Comparison of ENCODE assay signal across 1 cellular context in genomic region chr20:3173582-3174441, GRCh38.
TF ChIP-seq lines count a peak whose summit lies in the region.

No MANE protein-coding gene starts in this region.

TF ChIP-seq in K562, 482 proteins besides CTCF, POLR2A, EP300 and RAD21 (continues in another document):
- TF ChIP-seq ZNF785 (CRISPR knock-in tag; IDR thresholded peaks at IDR 0.05) = no peak
- TF ChIP-seq MTA3 (IDR thresholded peaks at IDR 0.05; ENCODE audit: borderline replicate concordance) = no peak
- no peak; the same call in 1 of the 2 replicates for TF ChIP-seq AFF4 (CRISPR knock-in tag; IDR thresholded peaks at IDR 0.05)
- no peak for TF ChIP-seq ZNF589 (CRISPR knock-in tag; IDR thresholded peaks at IDR 0.05; ENCODE audit: low read depth)
- TF ChIP-seq MGA (IDR thresholded peaks at IDR 0.05) = no peak; the same call in none of the 2 replicates
- TF ChIP-seq NCOA4 (IDR thresholded peaks at IDR 0.05; ENCODE audit: partially characterized antibody) = no peak
- TF ChIP-seq SAP30 (IDR thresholded peaks at IDR 0.05; ENCODE audit: borderline replicate concordance, insufficient read depth, low read depth, low read length, poor library complexity, severe bottlenecking) = peak; percentile 21
- TF ChIP-seq ZNF212 (CRISPR knock-in tag; IDR thresholded peaks at IDR 0.05) = no peak
- TF ChIP-seq MCM3 (IDR thresholded peaks at IDR 0.05) = no peak
- TF ChIP-seq ZNF766 (CRISPR knock-in tag; conservative IDR thresholded peaks at IDR 0.05) = no peak
- TF ChIP-seq SP2 (IDR thresholded peaks at IDR 0.05; ENCODE audit: extremely low read depth, low read depth, low read length, poor library complexity, severe bottlenecking) = no peak
- peak; percentile 69; the same call in 1 of the 2 replicates for TF ChIP-seq KAT7 (CRISPR knock-in tag; IDR thresholded peaks at IDR 0.05; ENCODE audit: borderline replicate concordance)
- no peak for TF ChIP-seq RAD51 (IDR thresholded peaks at IDR 0.05; ENCODE audit: borderline replicate concordance, low read depth)
- peak; percentile 98 for TF ChIP-seq NCOA6 (IDR thresholded peaks at IDR 0.05)
- TF ChIP-seq ESRRA (IDR thresholded peaks at IDR 0.05; ENCODE audit: borderline replicate concordance, low read depth) = no peak
- no peak for TF ChIP-seq RHOXF2B (CRISPR knock-in tag; conservative IDR thresholded peaks at IDR 0.05)
- no peak for TF ChIP-seq TCF7L2 (IDR thresholded peaks at IDR 0.05; ENCODE audit: low read depth, low read length)
- TF ChIP-seq EGR1 (conservative IDR thresholded peaks at IDR 0.05) = peak; percentile 42
- TF ChIP-seq TAF9B (IDR thresholded peaks at IDR 0.05; ENCODE audit: partially characterized antibody) = no peak
- no peak for TF ChIP-seq JUND (IDR thresholded peaks at IDR 0.05; ENCODE audit: borderline replicate concordance, low read depth, low read length)
- TF ChIP-seq JUND (tag; IDR thresholded peaks at IDR 0.05; ENCODE audit: borderline replicate concordance, low read depth, low read length) = no peak
- 0 out of 2 replicates have a peak, but pooled peaks have one; percentile 21 for TF ChIP-seq ZNF431 (CRISPR knock-in tag; IDR thresholded peaks at IDR 0.05)
- TF ChIP-seq ILK (tag; IDR thresholded peaks at IDR 0.05; ENCODE audit: borderline replicate concordance, low read depth) = no peak
- TF ChIP-seq FOXK2 (conservative IDR thresholded peaks at IDR 0.05 in 1 of 2, IDR thresholded peaks at IDR 0.05 in 1 of 2; ENCODE audit: low read depth in 2 of 2) = no peak
- TF ChIP-seq KDM4B (IDR thresholded peaks at IDR 0.05; ENCODE audit: borderline replicate concordance in 2 of 2, low read depth in 1 of 2) = no peak
- TF ChIP-seq, protein P1, sequence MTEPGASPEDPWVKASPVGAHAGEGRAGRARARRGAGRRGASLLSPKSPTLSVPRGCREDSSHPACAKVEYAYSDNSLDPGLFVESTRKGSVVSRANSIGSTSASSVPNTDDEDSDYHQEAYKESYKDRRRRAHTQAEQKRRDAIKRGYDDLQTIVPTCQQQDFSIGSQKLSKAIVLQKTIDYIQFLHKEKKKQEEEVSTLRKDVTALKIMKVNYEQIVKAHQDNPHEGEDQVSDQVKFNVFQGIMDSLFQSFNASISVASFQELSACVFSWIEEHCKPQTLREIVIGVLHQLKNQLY (CRISPR knock-in tag; conservative IDR thresholded peaks at IDR 0.05) = no peak
- no peak for TF ChIP-seq MCM7 (IDR thresholded peaks at IDR 0.05)
- TF ChIP-seq, protein P2, sequence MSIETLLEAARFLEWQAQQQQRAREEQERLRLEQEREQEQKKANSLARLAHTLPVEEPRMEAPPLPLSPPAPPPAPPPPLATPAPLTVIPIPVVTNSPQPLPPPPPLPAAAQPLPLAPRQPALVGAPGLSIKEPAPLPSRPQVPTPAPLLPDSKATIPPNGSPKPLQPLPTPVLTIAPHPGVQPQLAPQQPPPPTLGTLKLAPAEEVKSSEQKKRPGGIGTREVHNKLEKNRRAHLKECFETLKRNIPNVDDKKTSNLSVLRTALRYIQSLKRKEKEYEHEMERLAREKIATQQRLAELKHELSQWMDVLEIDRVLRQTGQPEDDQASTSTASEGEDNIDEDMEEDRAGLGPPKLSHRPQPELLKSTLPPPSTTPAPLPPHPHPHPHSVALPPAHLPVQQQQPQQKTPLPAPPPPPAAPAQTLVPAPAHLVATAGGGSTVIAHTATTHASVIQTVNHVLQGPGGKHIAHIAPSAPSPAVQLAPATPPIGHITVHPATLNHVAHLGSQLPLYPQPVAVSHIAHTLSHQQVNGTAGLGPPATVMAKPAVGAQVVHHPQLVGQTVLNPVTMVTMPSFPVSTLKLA (conservative IDR thresholded peaks at IDR 0.05) = peak in 1 of 2 experiments; percentile 35; a peak in 1 of 4 replicates
- TF ChIP-seq, protein P3, sequence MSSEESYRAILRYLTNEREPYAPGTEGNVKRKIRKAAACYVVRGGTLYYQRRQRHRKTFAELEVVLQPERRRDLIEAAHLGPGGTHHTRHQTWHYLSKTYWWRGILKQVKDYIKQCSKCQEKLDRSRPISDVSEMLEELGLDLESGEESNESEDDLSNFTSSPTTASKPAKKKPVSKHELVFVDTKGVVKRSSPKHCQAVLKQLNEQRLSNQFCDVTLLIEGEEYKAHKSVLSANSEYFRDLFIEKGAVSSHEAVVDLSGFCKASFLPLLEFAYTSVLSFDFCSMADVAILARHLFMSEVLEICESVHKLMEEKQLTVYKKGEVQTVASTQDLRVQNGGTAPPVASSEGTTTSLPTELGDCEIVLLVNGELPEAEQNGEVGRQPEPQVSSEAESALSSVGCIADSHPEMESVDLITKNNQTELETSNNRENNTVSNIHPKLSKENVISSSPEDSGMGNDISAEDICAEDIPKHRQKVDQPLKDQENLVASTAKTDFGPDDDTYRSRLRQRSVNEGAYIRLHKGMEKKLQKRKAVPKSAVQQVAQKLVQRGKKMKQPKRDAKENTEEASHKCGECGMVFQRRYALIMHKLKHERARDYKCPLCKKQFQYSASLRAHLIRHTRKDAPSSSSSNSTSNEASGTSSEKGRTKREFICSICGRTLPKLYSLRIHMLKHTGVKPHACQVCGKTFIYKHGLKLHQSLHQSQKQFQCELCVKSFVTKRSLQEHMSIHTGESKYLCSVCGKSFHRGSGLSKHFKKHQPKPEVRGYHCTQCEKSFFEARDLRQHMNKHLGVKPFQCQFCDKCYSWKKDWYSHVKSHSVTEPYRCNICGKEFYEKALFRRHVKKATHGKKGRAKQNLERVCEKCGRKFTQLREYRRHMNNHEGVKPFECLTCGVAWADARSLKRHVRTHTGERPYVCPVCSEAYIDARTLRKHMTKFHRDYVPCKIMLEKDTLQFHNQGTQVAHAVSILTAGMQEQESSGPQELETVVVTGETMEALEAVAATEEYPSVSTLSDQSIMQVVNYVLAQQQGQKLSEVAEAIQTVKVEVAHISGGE (CRISPR knock-in tag; IDR thresholded peaks at IDR 0.05) = peak in 1 of 3 experiments; percentile 21; a peak in 1 of 6 replicates
- TF ChIP-seq GTF2E2 (tag; IDR thresholded peaks at IDR 0.05) = no peak
- TF ChIP-seq, protein P4, sequence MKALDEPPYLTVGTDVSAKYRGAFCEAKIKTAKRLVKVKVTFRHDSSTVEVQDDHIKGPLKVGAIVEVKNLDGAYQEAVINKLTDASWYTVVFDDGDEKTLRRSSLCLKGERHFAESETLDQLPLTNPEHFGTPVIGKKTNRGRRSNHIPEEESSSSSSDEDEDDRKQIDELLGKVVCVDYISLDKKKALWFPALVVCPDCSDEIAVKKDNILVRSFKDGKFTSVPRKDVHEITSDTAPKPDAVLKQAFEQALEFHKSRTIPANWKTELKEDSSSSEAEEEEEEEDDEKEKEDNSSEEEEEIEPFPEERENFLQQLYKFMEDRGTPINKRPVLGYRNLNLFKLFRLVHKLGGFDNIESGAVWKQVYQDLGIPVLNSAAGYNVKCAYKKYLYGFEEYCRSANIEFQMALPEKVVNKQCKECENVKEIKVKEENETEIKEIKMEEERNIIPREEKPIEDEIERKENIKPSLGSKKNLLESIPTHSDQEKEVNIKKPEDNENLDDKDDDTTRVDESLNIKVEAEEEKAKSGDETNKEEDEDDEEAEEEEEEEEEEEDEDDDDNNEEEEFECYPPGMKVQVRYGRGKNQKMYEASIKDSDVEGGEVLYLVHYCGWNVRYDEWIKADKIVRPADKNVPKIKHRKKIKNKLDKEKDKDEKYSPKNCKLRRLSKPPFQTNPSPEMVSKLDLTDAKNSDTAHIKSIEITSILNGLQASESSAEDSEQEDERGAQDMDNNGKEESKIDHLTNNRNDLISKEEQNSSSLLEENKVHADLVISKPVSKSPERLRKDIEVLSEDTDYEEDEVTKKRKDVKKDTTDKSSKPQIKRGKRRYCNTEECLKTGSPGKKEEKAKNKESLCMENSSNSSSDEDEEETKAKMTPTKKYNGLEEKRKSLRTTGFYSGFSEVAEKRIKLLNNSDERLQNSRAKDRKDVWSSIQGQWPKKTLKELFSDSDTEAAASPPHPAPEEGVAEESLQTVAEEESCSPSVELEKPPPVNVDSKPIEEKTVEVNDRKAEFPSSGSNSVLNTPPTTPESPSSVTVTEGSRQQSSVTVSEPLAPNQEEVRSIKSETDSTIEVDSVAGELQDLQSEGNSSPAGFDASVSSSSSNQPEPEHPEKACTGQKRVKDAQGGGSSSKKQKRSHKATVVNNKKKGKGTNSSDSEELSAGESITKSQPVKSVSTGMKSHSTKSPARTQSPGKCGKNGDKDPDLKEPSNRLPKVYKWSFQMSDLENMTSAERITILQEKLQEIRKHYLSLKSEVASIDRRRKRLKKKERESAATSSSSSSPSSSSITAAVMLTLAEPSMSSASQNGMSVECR (CRISPR knock-in tag; IDR thresholded peaks at IDR 0.05) = peak; percentile 57; the same call in 1 of the 2 replicates
